Comparison of ENCODE assay signal across 9 cellular contexts in genomic region chr9:92146610-92147009, GRCh38. TPM values are rescaled to one million over a fixed set of nuclear protein-coding genes. Genes with fewer than 3 reads are reported as not detected.
A peak's percentile ranks its signal among the peaks of the same experiment; 100 is the strongest.
DNase-seq lines count a peak whose midpoint lies in the region; ATAC-seq, FAIRE-seq and TF ChIP-seq lines count a peak whose summit lies in the region.
"Had no signal": no experiment of that assay in that cellular context is flagged by ENCODE, and none has a peak within 500 bp of the region (broad histone marks: within the 10 kb centered on the region; RNA-seq: fewer than 3 reads in every experiment).

No MANE protein-coding gene starts in this region.

- intact Hi-C loops in endothelial cell of umbilical vein (cut with micrococcal nuclease) = no loop called here

- no peak for ATAC-seq in HG02870 (IDR thresholded peaks at IDR 0.05; ENCODE audit: unreplicated experiment)

- DNase-seq in AML-193 (lab: John Stamatoyannopoulos, UW) (peak; percentile 7 to 29), MV-4-11 (lab: John Stamatoyannopoulos, UW) (peak; percentile 48), endothelial cell of umbilical vein (ENCODE audit: low read depth, low spot score) (peak; percentile 57), myocyte (ENCODE audit: low read depth) (peak; percentile 77), NCI-H524 (lab: John Stamatoyannopoulos, UW) (no peak), NCI-H2171 (lab: John Stamatoyannopoulos, UW) (no peak)
- no peak for DNase-seq in activated effector memory CD4-positive, alpha-beta T cell treated with Interleukin-2 at 50 U/mL for 16 hours
- DNase-seq: NCI-H2029 had no signal

- POLR2A ChIA-PET in endothelial cell of umbilical vein (lab: Charles Lee) = no interaction called here

- H3K4me1 ChIP-seq in endothelial cell of umbilical vein (ENCODE audit: control insufficient read depth, extremely low read depth, insufficient read depth, low read length) = peaks cover 20% of the 10 kb centered on the region

- no peaks in the 10 kb centered on the region for H3K27me3 ChIP-seq in endothelial cell of umbilical vein (ENCODE audit: control insufficient read depth in 2 of 2, insufficient read depth in 2 of 2, low read length in 2 of 2)

- CTCF ChIA-PET in endothelial cell of umbilical vein (lab: Charles Lee) = interaction anchor here (2.6 kb wide), 1 partner anchor 7 kb away, joined by 22 read pairs; no protein-coding TSS in a partner anchor

- BruUV-seq in endothelial cell of umbilical vein (replicated peaks; lab: Mats Ljungman, UMichigan) = TSS peak; percentile 73

- no peaks in the 10 kb centered on the region for H3K9me1 ChIP-seq in endothelial cell of umbilical vein (replicated peaks; ENCODE audit: control insufficient read depth, extremely low read depth, insufficient read depth, low read length)

- FAIRE-seq in endothelial cell of umbilical vein (lab: Jason Lieb, UNC) = no peak

- no peaks in the 10 kb centered on the region for H3K9me3 ChIP-seq in endothelial cell of umbilical vein (replicated peaks; ENCODE audit: control insufficient read depth, insufficient read depth, low read length)

- H4K20me1 ChIP-seq in endothelial cell of umbilical vein (replicated peaks; ENCODE audit: control insufficient read depth, extremely low read depth, insufficient read depth, low read length) = no peaks in the 10 kb centered on the region

- no peaks in the 10 kb centered on the region for H3K36me3 ChIP-seq in endothelial cell of umbilical vein (ENCODE audit: control insufficient read depth in 2 of 2, extremely low read depth in 1 of 2, insufficient read depth in 2 of 2, low read length in 2 of 2)

- no peak for TF ChIP-seq CTCF in endothelial cell of umbilical vein (IDR thresholded peaks at IDR 0.05; ENCODE audit: extremely low read depth in 1 of 2, insufficient read depth in 1 of 2, low read depth in 1 of 2, low read length in 2 of 2)

- dilution Hi-C loops in endothelial cell of umbilical vein (cut with MboI; ENCODE audit: extremely low pct_ligation_motif_present, low sequenced_read_pairs) = no loop called here

- H3K27ac ChIP-seq in endothelial cell of umbilical vein (ENCODE audit: insufficient read depth, low read depth, low read length) = peak overlapping the region; percentile 86

- no peak overlapping the region for H3K9ac ChIP-seq in endothelial cell of umbilical vein (replicated peaks; ENCODE audit: extremely low read depth, insufficient read depth, low read length)

- peak overlapping the region; percentile 56 for H3K4me2 ChIP-seq in endothelial cell of umbilical vein (ENCODE audit: insufficient read depth, low read length)

- peak overlapping the region; percentile 52 for H2AFZ ChIP-seq in endothelial cell of umbilical vein (ENCODE audit: low read depth, low read length)

- H3K4me3 ChIP-seq in endothelial cell of umbilical vein (replicated peaks in 1 of 3; ENCODE audit: insufficient read depth in 1 of 3, low read depth in 1 of 3, low read length in 3 of 3) = no peak overlapping the region

- no peak for TF ChIP-seq POLR2A in endothelial cell of umbilical vein (IDR thresholded peaks at IDR 0.05; ENCODE audit: low read depth, low read length)

- H3K79me2 ChIP-seq in endothelial cell of umbilical vein (ENCODE audit: control insufficient read depth, insufficient read depth, low read length) = no peaks in the 10 kb centered on the region

TF ChIP-seq in endothelial cell of umbilical vein, 7 proteins besides CTCF, POLR2A, EP300 and RAD21:
- TF ChIP-seq MAX (IDR thresholded peaks at IDR 0.05; ENCODE audit: insufficient read depth, insufficient read length) (no peak), MYC (IDR thresholded peaks at IDR 0.05; ENCODE audit: low read depth, low read length) (no peak), FOS (IDR thresholded peaks at IDR 0.05; ENCODE audit: borderline replicate concordance, insufficient read depth, low read length) (no peak), POLR2AphosphoS5 (IDR thresholded peaks at IDR 0.05; ENCODE audit: insufficient read depth, low read depth, low read length) (no peak), JUN (IDR thresholded peaks at IDR 0.05; ENCODE audit: borderline replicate concordance, insufficient read depth, insufficient read length, low read depth) (no peak), GATA2 (IDR thresholded peaks at IDR 0.05; ENCODE audit: insufficient read depth, insufficient read length, low read depth, low read length) (no peak), EZH2 (IDR thresholded peaks at IDR 0.05; ENCODE audit: borderline replicate concordance, low read depth, low read length, severe bottlenecking) (no peak)

RNA-seq across cellular contexts. Expression of gene SPTLC1, which starts 31.4 kb away (rescaled TPM):
- total RNA-seq in endothelial cell of umbilical vein (64.6 and 68.5 TPM in 2 replicates), myocyte (60.3 and 66.4 TPM in 2 replicates)
- 29.2 and 35.9 TPM in 2 replicates for polyA plus RNA-seq in endothelial cell of umbilical vein
- 42.9 and 43.1 TPM in 2 replicates for polyA plus RNA-seq in endothelial cell of umbilical vein (2011; cell fraction: cytosol; rRNA removed)
- 52.1 and 62.9 TPM in 2 replicates for polyA plus RNA-seq in endothelial cell of umbilical vein (2011; cell fraction: nucleus; rRNA removed)
- 61.1 and 73.3 TPM in 2 replicates for polyA plus RNA-seq in endothelial cell of umbilical vein (2012)
- polyA minus RNA-seq in endothelial cell of umbilical vein = 74.6 and 96.0 TPM in 2 replicates
- polyA minus RNA-seq in endothelial cell of umbilical vein (2011; cell fraction: cytosol; rRNA and poly(A)+ RNA removed) = 24.8 TPM
- polyA minus RNA-seq in endothelial cell of umbilical vein (2011; cell fraction: nucleus; rRNA and poly(A)+ RNA removed) = 60.0 and 80.1 TPM in 2 replicates
- polyA plus RNA-seq in myocyte (2012) = 41.6 TPM

Comparison
In these comparisons a context has a peak if more than half of its experiments do, and no peak if none do; other contexts are left out.
1. DNase-seq: peak in AML-193 (2 of 2), MV-4-11 (single experiment), endothelial cell of umbilical vein (single experiment) and myocyte (single experiment); none in NCI-H524 (0 of 2), NCI-H2171 (single experiment) and activated effector memory CD4-positive, alpha-beta T cell treated with Interleukin-2 at 50 U/mL for 16 hours (single experiment).